ENCODE assay signal across 22 cellular contexts in the genomic region with DNA sequence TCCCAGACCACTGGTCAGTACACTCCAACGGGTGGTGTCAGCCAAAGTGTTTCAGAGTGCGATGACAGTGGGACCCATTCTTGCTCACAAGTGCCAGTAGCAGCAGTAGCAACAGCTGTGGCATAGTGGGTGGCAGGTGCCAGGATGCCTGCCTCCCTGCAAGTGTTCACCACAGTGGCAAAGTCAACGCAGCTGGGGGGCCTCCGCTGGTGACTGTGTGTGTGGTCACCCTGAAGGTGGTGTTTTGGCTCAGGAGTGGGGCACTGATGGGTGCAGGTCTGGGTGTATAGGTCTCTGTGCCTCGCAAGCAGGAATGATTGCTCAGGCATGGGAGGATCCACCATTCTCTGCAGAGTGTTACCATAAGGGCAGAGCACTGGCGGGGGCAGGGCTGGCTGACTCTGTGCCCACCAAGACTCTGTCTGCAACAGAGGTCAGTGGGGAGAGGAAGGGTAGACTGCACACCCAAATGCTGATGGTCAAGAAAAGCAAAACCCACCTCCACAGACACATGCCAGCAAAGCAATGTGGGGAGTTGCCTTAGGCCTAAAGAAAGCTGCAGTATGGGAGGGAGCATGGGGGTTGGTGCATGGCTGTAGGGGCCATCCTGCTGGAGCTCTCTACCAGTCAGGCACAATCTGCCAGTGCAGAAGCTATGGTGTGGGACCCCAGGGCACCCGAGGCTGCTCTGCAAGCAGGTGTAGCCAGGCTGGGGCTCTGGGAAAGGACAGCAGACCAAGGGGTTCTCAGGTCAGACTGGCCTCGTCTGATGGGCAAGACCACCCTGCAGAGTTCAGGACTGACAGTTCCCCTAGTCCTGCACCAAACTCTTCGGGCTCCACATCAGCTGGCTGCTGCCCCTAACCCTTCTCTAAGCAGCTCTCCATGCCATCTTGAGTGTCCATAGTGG.
"Had no signal": no experiment of that assay in that cellular context is flagged by ENCODE, and none has a peak within 500 bp of the region (broad histone marks: within the 10 kb centered on the region; RNA-seq: fewer than 3 reads in every experiment).

No MANE protein-coding gene starts in this region.

- ATAC-seq: effector memory CD8-positive, alpha-beta T cell; natural killer cell; stimulated activated memory B cell treated with anti-CD40 and anti-IgM and Interleukin-4, amounts not matched to agents 10 μg/mL and 1 μg/mL and 100 μg/mL, for 72 hours; stimulated activated naive CD8-positive, alpha-beta T cell treated with anti-CD3 and anti-CD28 coated beads, Interleukin-15, Interleukin-2, amounts not matched to agents 100 U/mL and 50 U/mL, for 24 hours had no signal

- H3K4me3 ChIP-seq: esophagus squamous epithelium, heart right ventricle, lung, ovary, right lobe of liver, testis, tibial artery, uterus had no signal

- H3K27ac ChIP-seq: esophagus squamous epithelium, heart right ventricle, ovary, right lobe of liver, testis, tibial artery, uterus had no signal

- H3K36me3 ChIP-seq: esophagus squamous epithelium, heart right ventricle, ovary, right lobe of liver, tibial artery, uterus had no signal

- H3K9me3 ChIP-seq: ovary, right lobe of liver, testis, uterus had no signal

- H3K27me3 ChIP-seq: esophagus squamous epithelium, heart right ventricle, ovary, right lobe of liver, testis, tibial artery, uterus had no signal

- DNase-seq: cortex of kidney; effector memory CD8-positive, alpha-beta T cell; erythroblast; esophagus squamous epithelium; foreskin melanocyte; glutamatergic neuron; heart right ventricle; hippocampal formation; immature natural killer cell; islet precursor cell; natural killer cell; occipital lobe; ovary; right lobe of liver; stimulated activated CD4-positive, alpha-beta T cell treated with anti-CD3 and anti-CD28 coated beads, Interleukin-4, amount 100 ng/mL, for 4 hours; stimulated activated naive CD8-positive, alpha-beta T cell treated with anti-CD3 and anti-CD28 coated beads, Interleukin-15, Interleukin-2, amounts not matched to agents 100 U/mL and 50 U/mL, for 24 hours; substantia nigra; testis; tibial artery; uterus had no signal

- H3K4me1 ChIP-seq: esophagus squamous epithelium, heart right ventricle, right lobe of liver, testis, tibial artery, uterus had no signal
